In the genomic region with DNA sequence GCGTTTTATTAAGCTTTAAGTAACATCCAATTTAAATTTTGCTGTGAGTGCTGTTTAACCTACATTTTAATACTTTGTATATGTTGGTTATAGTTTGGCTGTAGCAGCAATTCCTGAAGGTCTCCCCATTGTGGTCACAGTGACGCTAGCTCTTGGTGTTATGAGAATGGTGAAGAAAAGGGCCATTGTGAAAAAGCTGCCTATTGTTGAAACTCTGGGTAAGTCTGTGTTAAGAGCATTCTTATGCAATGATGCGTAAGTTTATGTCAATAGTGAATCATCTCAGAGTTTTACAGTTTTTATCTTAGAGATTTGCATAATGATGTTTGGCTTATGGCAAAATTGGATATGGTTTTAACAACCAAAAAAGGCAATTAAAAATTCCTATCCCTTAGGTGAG, we compare ENCODE assay signal across 11 cellular contexts.
DNase-seq lines count a peak whose midpoint lies in the region; ATAC-seq, FAIRE-seq and TF ChIP-seq lines count a peak whose summit lies in the region.
"Had no signal": no experiment of that assay in that cellular context is flagged by ENCODE, and none has a peak within 500 bp of the region (broad histone marks: within the 10 kb centered on the region; RNA-seq: fewer than 3 reads in every experiment).

No MANE protein-coding gene starts in this region.

- ATAC-seq in gastrocnemius medialis, result no peak

- no peak for TF ChIP-seq CTCF in SK-N-SH (IDR thresholded peaks at IDR 0.05)
- TF ChIP-seq CTCF in gastrocnemius medialis (IDR thresholded peaks at IDR 0.05 in 4 of 5, conservative IDR thresholded peaks at IDR 0.05 in 1 of 5), result no peak

- H3F3A ChIP-seq in SK-N-SH (replicated peaks; ENCODE audit: insufficient read depth), result peaks cover 58% of the 10 kb centered on the region

- 58% methylated on average over 3 of the region's 3 CpGs for WGBS in SK-N-SH (ENCODE audit: low lambda C conversion rate)

- no peak for TF ChIP-seq POLR2A in gastrocnemius medialis (IDR thresholded peaks at IDR 0.05)

- H3K4me3 ChIP-seq in SK-N-SH (ENCODE audit: low read depth in 2 of 2, low read length in 1 of 2) (no peak overlapping the region), gastrocnemius medialis (no peak overlapping the region)
- H3K4me3 ChIP-seq: cardiac muscle cell had no signal

- intact Hi-C loops in gastrocnemius medialis (cut with DNase I; ENCODE audit: low total_unique reads), result no loop called here

- H3K27ac ChIP-seq in SK-N-SH (ENCODE audit: low read depth in 2 of 2, low read length in 1 of 2) (peak overlapping the region in 1 of 2 experiments; percentile 91; a peak in 2 of 4 replicates), gastrocnemius medialis (no peak overlapping the region)
- H3K27ac ChIP-seq: cardiac muscle cell had no signal

- CTCF ChIA-PET in SK-N-SH (lab: Yijun Ruan, JAX), result interaction anchor here (0.7 kb wide), 1 partner anchor 71 kb away, joined by 3 read pairs; no protein-coding TSS in a partner anchor

- POLR2A ChIA-PET in SK-N-SH (lab: Yijun Ruan, JAX), result no interaction called here

- H3K9ac ChIP-seq in SK-N-SH, result peak overlapping the region; percentile 49; the same call in 1 of the 2 replicates

- peaks cover 0 to 11% of the 10 kb centered on the region in 2 experiments; a peak in 2 of 4 replicates for H3K4me1 ChIP-seq in SK-N-SH (ENCODE audit: control insufficient read depth in 1 of 2, insufficient read depth in 2 of 2, low read depth in 1 of 2, low read length in 1 of 2)
- no peaks in the 10 kb centered on the region for H3K4me1 ChIP-seq in gastrocnemius medialis

- peak; percentile 15 for FAIRE-seq in frontal cortex (lab: Jason Lieb, UNC)
- FAIRE-seq: A204.1 had no signal

- peak; percentile 6 to 23 for DNase-seq in NOMO-1 (lab: John Stamatoyannopoulos, UW; ENCODE audit: unreplicated experiment in 2 of 2)
- DNase-seq in NOMO-1 treated with dmso at 0.1 percent for 144 hours (lab: John Stamatoyannopoulos, UW; ENCODE audit: unreplicated experiment), result no peak
- DNase-seq in SK-N-SH, result no peak
- no peak for DNase-seq in frontal cortex (ENCODE audit: low spot score in 2 of 2)
- peak; percentile 72 for DNase-seq in superior temporal gyrus (ENCODE audit: extremely low spot score)
- no peak for DNase-seq in gastrocnemius medialis
- DNase-seq in KG1 (lab: John Stamatoyannopoulos, UW), result no peak
- DNase-seq in NCI-H510A (lab: John Stamatoyannopoulos, UW), result no peak
- DNase-seq: NCI-H2171 treated with DMSO at 0.1 percent for 48 hours had no signal

- TF ChIP-seq EP300 in SK-N-SH (IDR thresholded peaks at IDR 0.05; ENCODE audit: borderline replicate concordance in 1 of 2, low read depth in 1 of 2, low read length in 1 of 2), result peak in 1 of 2 experiments; percentile 53; a peak in 1 of 4 replicates

- H3K79me2 ChIP-seq in SK-N-SH (ENCODE audit: insufficient read depth), result no peaks in the 10 kb centered on the region

- no peak overlapping the region for H3K4me2 ChIP-seq in SK-N-SH

- no peak for TF ChIP-seq RAD21 in SK-N-SH (IDR thresholded peaks at IDR 0.05; ENCODE audit: low read length)

- H3K36me3 ChIP-seq in SK-N-SH (replicated peaks in 1 of 2; ENCODE audit: control insufficient read depth in 1 of 2, insufficient read depth in 2 of 2, low read length in 1 of 2) (peaks cover 56 to 79% of the 10 kb centered on the region in 2 experiments), gastrocnemius medialis (peaks cover 6 to 79% of the 10 kb centered on the region in 2 donors)

- H3K9me3 ChIP-seq in SK-N-SH (no peaks in the 10 kb centered on the region), gastrocnemius medialis (no peaks in the 10 kb centered on the region)

- H3K27me3 ChIP-seq in SK-N-SH (ENCODE audit: insufficient read depth) (no peaks in the 10 kb centered on the region), gastrocnemius medialis (no peaks in the 10 kb centered on the region)
- H3K27me3 ChIP-seq: cardiac muscle cell had no signal

- no peaks in the 10 kb centered on the region for H4K20me1 ChIP-seq in SK-N-SH (ENCODE audit: insufficient read depth)

- H2AFZ ChIP-seq in SK-N-SH (ENCODE audit: low read depth), result no peak overlapping the region

- H3K9me2 ChIP-seq in SK-N-SH, result no peaks in the 10 kb centered on the region

- in situ Hi-C loops in gastrocnemius medialis (cut with MboI; ENCODE audit: low sequenced_read_pairs in 4 of 4), result no loop called here

TF ChIP-seq in SK-N-SH, 30 proteins besides CTCF, POLR2A, EP300 and RAD21 (continues in another document):
- no peak for TF ChIP-seq NFIC (IDR thresholded peaks at IDR 0.05; ENCODE audit: borderline replicate concordance)
- TF ChIP-seq, protein P1, sequence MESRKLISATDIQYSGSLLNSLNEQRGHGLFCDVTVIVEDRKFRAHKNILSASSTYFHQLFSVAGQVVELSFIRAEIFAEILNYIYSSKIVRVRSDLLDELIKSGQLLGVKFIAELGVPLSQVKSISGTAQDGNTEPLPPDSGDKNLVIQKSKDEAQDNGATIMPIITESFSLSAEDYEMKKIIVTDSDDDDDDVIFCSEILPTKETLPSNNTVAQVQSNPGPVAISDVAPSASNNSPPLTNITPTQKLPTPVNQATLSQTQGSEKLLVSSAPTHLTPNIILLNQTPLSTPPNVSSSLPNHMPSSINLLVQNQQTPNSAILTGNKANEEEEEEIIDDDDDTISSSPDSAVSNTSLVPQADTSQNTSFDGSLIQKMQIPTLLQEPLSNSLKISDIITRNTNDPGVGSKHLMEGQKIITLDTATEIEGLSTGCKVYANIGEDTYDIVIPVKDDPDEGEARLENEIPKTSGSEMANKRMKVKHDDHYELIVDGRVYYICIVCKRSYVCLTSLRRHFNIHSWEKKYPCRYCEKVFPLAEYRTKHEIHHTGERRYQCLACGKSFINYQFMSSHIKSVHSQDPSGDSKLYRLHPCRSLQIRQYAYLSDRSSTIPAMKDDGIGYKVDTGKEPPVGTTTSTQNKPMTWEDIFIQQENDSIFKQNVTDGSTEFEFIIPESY (IDR thresholded peaks at IDR 0.05; ENCODE audit: borderline replicate concordance, low read depth), result no peak
- TF ChIP-seq, protein P2, sequence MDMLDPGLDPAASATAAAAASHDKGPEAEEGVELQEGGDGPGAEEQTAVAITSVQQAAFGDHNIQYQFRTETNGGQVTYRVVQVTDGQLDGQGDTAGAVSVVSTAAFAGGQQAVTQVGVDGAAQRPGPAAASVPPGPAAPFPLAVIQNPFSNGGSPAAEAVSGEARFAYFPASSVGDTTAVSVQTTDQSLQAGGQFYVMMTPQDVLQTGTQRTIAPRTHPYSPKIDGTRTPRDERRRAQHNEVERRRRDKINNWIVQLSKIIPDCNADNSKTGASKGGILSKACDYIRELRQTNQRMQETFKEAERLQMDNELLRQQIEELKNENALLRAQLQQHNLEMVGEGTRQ (IDR thresholded peaks at IDR 0.05; ENCODE audit: borderline replicate concordance, low read depth, low read length), result no peak
- TF ChIP-seq TEAD4 (IDR thresholded peaks at IDR 0.05; ENCODE audit: borderline replicate concordance, insufficient read depth), result peak; percentile 48; the same call in 1 of the 2 replicates
- no peak for TF ChIP-seq MXI1 (IDR thresholded peaks at IDR 0.05; ENCODE audit: low read depth, low read length)
- TF ChIP-seq POLR2AphosphoS5 (IDR thresholded peaks at IDR 0.05; ENCODE audit: low read depth, low read length), result no peak
- TF ChIP-seq RFX5 (IDR thresholded peaks at IDR 0.05; ENCODE audit: low read length), result no peak
- TF ChIP-seq, protein P3, sequence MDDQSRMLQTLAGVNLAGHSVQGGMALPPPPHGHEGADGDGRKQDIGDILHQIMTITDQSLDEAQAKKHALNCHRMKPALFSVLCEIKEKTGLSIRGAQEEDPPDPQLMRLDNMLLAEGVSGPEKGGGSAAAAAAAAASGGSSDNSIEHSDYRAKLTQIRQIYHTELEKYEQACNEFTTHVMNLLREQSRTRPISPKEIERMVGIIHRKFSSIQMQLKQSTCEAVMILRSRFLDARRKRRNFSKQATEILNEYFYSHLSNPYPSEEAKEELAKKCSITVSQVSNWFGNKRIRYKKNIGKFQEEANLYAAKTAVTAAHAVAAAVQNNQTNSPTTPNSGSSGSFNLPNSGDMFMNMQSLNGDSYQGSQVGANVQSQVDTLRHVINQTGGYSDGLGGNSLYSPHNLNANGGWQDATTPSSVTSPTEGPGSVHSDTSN (IDR thresholded peaks at IDR 0.05), result peak; percentile 43
- TF ChIP-seq RXRA (IDR thresholded peaks at IDR 0.05; ENCODE audit: borderline replicate concordance, low read depth), result peak; percentile 28; the same call in 1 of the 2 replicates
- TF ChIP-seq, protein P4, sequence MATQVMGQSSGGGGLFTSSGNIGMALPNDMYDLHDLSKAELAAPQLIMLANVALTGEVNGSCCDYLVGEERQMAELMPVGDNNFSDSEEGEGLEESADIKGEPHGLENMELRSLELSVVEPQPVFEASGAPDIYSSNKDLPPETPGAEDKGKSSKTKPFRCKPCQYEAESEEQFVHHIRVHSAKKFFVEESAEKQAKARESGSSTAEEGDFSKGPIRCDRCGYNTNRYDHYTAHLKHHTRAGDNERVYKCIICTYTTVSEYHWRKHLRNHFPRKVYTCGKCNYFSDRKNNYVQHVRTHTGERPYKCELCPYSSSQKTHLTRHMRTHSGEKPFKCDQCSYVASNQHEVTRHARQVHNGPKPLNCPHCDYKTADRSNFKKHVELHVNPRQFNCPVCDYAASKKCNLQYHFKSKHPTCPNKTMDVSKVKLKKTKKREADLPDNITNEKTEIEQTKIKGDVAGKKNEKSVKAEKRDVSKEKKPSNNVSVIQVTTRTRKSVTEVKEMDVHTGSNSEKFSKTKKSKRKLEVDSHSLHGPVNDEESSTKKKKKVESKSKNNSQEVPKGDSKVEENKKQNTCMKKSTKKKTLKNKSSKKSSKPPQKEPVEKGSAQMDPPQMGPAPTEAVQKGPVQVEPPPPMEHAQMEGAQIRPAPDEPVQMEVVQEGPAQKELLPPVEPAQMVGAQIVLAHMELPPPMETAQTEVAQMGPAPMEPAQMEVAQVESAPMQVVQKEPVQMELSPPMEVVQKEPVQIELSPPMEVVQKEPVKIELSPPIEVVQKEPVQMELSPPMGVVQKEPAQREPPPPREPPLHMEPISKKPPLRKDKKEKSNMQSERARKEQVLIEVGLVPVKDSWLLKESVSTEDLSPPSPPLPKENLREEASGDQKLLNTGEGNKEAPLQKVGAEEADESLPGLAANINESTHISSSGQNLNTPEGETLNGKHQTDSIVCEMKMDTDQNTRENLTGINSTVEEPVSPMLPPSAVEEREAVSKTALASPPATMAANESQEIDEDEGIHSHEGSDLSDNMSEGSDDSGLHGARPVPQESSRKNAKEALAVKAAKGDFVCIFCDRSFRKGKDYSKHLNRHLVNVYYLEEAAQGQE (IDR thresholded peaks at IDR 0.05; ENCODE audit: low read depth, low read length), result no peak
- TF ChIP-seq RCOR1 (IDR thresholded peaks at IDR 0.05; ENCODE audit: low read length), result no peak
- TF ChIP-seq GATA2 (CRISPR knock-in tag; IDR thresholded peaks at IDR 0.05), result no peak

Comparison
In these comparisons a context has a peak if more than half of its experiments do, and no peak if none do; other contexts are left out.
1. DNase-seq: peak in NOMO-1 (2 of 2) and superior temporal gyrus (single experiment); none in NOMO-1 treated with dmso at 0.1 percent for 144 hours (single experiment), SK-N-SH (single experiment), frontal cortex (0 of 2), gastrocnemius medialis (0 of 2), KG1 (single experiment) and NCI-H510A (single experiment).